In the genomic region with DNA sequence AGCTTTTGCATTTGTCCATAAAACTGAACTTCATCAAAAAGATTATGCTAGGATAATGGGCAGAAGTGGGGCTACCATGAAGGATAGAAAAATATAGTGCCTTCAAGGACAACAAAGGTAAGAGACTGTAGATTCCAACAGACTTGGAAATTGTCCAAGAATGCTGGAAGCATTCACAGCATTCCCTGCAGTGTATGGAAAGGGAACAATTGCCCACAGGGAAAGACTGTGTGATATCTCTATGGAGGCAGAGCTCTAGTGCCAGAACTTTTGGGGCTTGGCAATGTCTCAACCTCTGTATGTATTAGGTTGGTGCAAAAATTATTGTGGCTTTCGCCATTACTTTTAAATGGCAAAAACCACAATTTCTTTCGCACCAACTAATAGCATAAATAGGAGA, we compare ENCODE assay signal across 13 cellular contexts.
DNase-seq lines count a peak whose midpoint lies in the region; FAIRE-seq and TF ChIP-seq lines count a peak whose summit lies in the region.
"Had no signal": no experiment of that assay in that cellular context is flagged by ENCODE, and none has a peak within 500 bp of the region (broad histone marks: within the 10 kb centered on the region; RNA-seq: fewer than 3 reads in every experiment).

No MANE protein-coding gene starts in this region.

- DNase-seq in COR-L47 (lab: John Stamatoyannopoulos, UW): peak; percentile 69
- no peak for DNase-seq in H54 (ENCODE audit: insufficient read length, low spot score)
- peak; percentile 25 for DNase-seq in SK-MEL-5 (ENCODE audit: low read depth, low spot score)
- peak; percentile 26 for DNase-seq in kidney tubule cell (ENCODE audit: low spot score)
- no peak for DNase-seq in esophagus squamous epithelium (lab: John Stamatoyannopoulos, UW)
- DNase-seq in OCI-M1 (lab: John Stamatoyannopoulos, UW): no peak
- DNase-seq in 8988T: no peak
- DNase-seq: NCI-H1436, NCI-H2029 treated with DMSO at 0.1 percent for 48 hours, PC-3, SK-N-SH, T-helper 1 cell had no signal

- no peak for TF ChIP-seq CTCF in esophagus squamous epithelium (IDR thresholded peaks at IDR 0.05)

- FAIRE-seq in H54 (lab: Jason Lieb, UNC): peak; percentile 72

- 96 to 100% methylated on average over 2 of the region's 2 CpGs for WGBS in esophagus squamous epithelium, 2 donors

- no peaks in the 10 kb centered on the region for H3K4me1 ChIP-seq in esophagus squamous epithelium

- TF ChIP-seq POLR2A in H54 (IDR thresholded peaks at IDR 0.05; ENCODE audit: low read depth, low read length) (no peak), esophagus squamous epithelium (IDR thresholded peaks at IDR 0.05) (no peak)

- H3K27ac ChIP-seq in esophagus squamous epithelium: no peak overlapping the region

- in situ Hi-C loops in SK-MEL-5 (cut with HindIII; ENCODE audit: low pct_unique_long_range_greater_than_20kb, low sequenced_read_pairs): no loop called here

- H3K9me3 ChIP-seq in esophagus squamous epithelium: no peaks in the 10 kb centered on the region
- H3K9me3 ChIP-seq: BLaER1 treated with 17β-estradiol and CSF1 and Interleukin-3, amounts not matched to agents 10 nM and 100 nM; SK-N-SH had no signal

- no peaks in the 10 kb centered on the region for H3K27me3 ChIP-seq in esophagus squamous epithelium
- H3K27me3 ChIP-seq: BLaER1 treated with 17β-estradiol and CSF1 and Interleukin-3, amounts not matched to agents 10 nM and 100 nM had no signal

- H3K36me3 ChIP-seq in esophagus squamous epithelium: no peaks in the 10 kb centered on the region
- H3K36me3 ChIP-seq: BLaER1 treated with 17β-estradiol and CSF1 and Interleukin-3, amounts not matched to agents 10 nM and 100 nM had no signal

- intact Hi-C loops in esophagus squamous epithelium (cut with DNase I): no loop called here

- H3K4me3 ChIP-seq in esophagus squamous epithelium: no peak overlapping the region
- H3K4me3 ChIP-seq: BLaER1 treated with 17β-estradiol and CSF1 and Interleukin-3, amounts not matched to agents 10 nM and 100 nM had no signal

Comparison
In these comparisons a context has a peak if more than half of its experiments do, and no peak if none do; other contexts are left out.
1. DNase-seq: peak in COR-L47 (single experiment), SK-MEL-5 (single experiment) and kidney tubule cell (single experiment); none in H54 (single experiment), esophagus squamous epithelium (single experiment), OCI-M1 (single experiment) and 8988T (single experiment).